8 cellular contexts compared by ENCODE assay signal in the genomic region with DNA sequence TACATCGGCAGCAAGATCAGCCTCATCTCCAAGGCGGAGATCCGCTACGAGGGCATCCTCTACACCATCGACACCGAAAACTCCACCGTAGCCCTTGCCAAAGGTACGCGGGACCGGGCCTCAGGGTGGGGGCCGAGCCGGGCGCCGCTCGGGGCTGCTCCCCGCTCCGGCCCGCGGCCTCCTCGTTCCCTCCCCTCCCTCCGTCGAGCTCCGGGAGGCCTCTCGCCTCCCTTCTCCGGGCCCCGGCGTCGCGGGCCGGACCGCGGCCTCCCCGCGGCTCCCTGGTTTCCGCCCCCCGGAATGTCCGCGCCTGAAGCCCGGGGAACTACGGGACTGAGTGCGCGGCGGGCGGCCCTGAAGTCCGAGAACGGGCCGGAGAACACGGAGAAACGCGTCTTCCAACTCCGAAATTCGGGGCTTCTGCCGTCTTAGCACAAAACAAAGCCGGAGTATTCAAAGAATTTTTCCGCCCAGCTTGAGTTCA. TPM values are rescaled to one million over a fixed set of nuclear protein-coding genes. Genes with fewer than 3 reads are reported as not detected.
DNase-seq lines count a peak whose midpoint lies in the region; ATAC-seq, FAIRE-seq and TF ChIP-seq lines count a peak whose summit lies in the region.

No MANE protein-coding gene starts in this region.

- peak overlapping the region; percentile 99 for H2BK120ac ChIP-seq in trophoblast cell (ENCODE audit: insufficient read depth, low read length, poor library complexity)

- peaks cover 19% of the 10 kb centered on the region for H3K79me1 ChIP-seq in trophoblast cell (ENCODE audit: low read length)

- peak; percentile 13 for ATAC-seq in CD4-positive, alpha-beta T cell (ENCODE audit: poor library complexity)
- ATAC-seq in GM19397 (IDR thresholded peaks at IDR 0.05; ENCODE audit: unreplicated experiment) (peak; percentile 38), HG03439 (IDR thresholded peaks at IDR 0.05; ENCODE audit: unreplicated experiment) (peak; percentile 33), gastroesophageal sphincter (peak; percentile 49)
- peak; percentile 21 to 30 for ATAC-seq in activated T-cell treated with anti-CD3 and anti-CD28 coated beads, Interleukin-2, amount 50 U/mL, for 72 hours (replicated peaks in 1 of 2)

- no peak for FAIRE-seq in frontal cortex (lab: Jason Lieb, UNC)

- H2AK5ac ChIP-seq in trophoblast cell (ENCODE audit: low read length) = peak overlapping the region; percentile 100

- H3K14ac ChIP-seq in trophoblast cell (ENCODE audit: low read length) = peak overlapping the region; percentile 100

- H3K23ac ChIP-seq in trophoblast cell (ENCODE audit: low read length) = no peak overlapping the region

- H3K4me1 Mint-ChIP-seq in CD4-positive, alpha-beta T cell (ENCODE audit: low read depth) = peaks cover 55% of the 10 kb centered on the region
- peaks cover 62% of the 10 kb centered on the region for H3K4me1 Mint-ChIP-seq in activated T-cell treated with anti-CD3 and anti-CD28 coated beads, Interleukin-2, amount 50 U/mL, for 72 hours (ENCODE audit: low read depth)

- DNase-seq in CD4-positive, alpha-beta T cell = peak in 5 of 10 experiments; percentile 7 to 46 (median 13)
- peak in 1 of 2 donors; percentile 40 for DNase-seq in activated T-cell treated with anti-CD3 and anti-CD28 coated beads, Interleukin-2, amount 50 U/mL, for 72 hours
- DNase-seq in trophoblast cell (no peak), NCI-H1436 (lab: John Stamatoyannopoulos, UW) (no peak), frontal cortex (ENCODE audit: low spot score in 2 of 2) (no peak)

- peak overlapping the region; percentile 97 for H3K27ac ChIP-seq in CD4-positive, alpha-beta T cell (ENCODE audit: low read depth, low read length)
- H3K27ac ChIP-seq in gastroesophageal sphincter = peak overlapping the region; percentile 95 to 99 (median 98)
- H3K27ac ChIP-seq in trophoblast cell (ENCODE audit: low read depth, low read length) = peak overlapping the region; percentile 99

- H4K91ac ChIP-seq in trophoblast cell (ENCODE audit: low read depth, low read length) = peak overlapping the region; percentile 100

- peak overlapping the region; percentile 99 for H3K9ac ChIP-seq in trophoblast cell (ENCODE audit: low read length)

- peak overlapping the region; percentile 81 for H2BK12ac ChIP-seq in trophoblast cell (ENCODE audit: low read length)

- peak overlapping the region; percentile 99 for H3K4me3 Mint-ChIP-seq in CD4-positive, alpha-beta T cell
- peak overlapping the region; percentile 86 to 97 for H3K4me3 Mint-ChIP-seq in activated T-cell treated with anti-CD3 and anti-CD28 coated beads, Interleukin-2, amount 50 U/mL, for 72 hours

- peak overlapping the region; percentile 100 for H3K4ac ChIP-seq in trophoblast cell (ENCODE audit: low read depth, low read length)

- H3K36me3 Mint-ChIP-seq in CD4-positive, alpha-beta T cell (ENCODE audit: low read depth) = peaks cover 35% of the 10 kb centered on the region
- peaks cover 8 to 10% of the 10 kb centered on the region in 2 donors for H3K36me3 Mint-ChIP-seq in activated T-cell treated with anti-CD3 and anti-CD28 coated beads, Interleukin-2, amount 50 U/mL, for 72 hours (ENCODE audit: insufficient read depth in 2 of 2)

- H2AFZ ChIP-seq in trophoblast cell (ENCODE audit: insufficient read depth, low read length, poor library complexity) = peak overlapping the region; percentile 94

- H4K8ac ChIP-seq in trophoblast cell (ENCODE audit: low read depth, low read length) = peak overlapping the region; percentile 99

- TF ChIP-seq POLR2A in gastroesophageal sphincter (IDR thresholded peaks at IDR 0.05) = peak in 1 of 2 donors; percentile 8

- no peaks in the 10 kb centered on the region for H3K27me3 ChIP-seq in CD4-positive, alpha-beta T cell (ENCODE audit: control insufficient read depth, insufficient read depth, low read length)
- H3K27me3 ChIP-seq in gastroesophageal sphincter = no peaks in the 10 kb centered on the region
- no peaks in the 10 kb centered on the region for H3K27me3 ChIP-seq in trophoblast cell (ENCODE audit: insufficient read depth, low read length)

- no peak for TF ChIP-seq CTCF in CD4-positive, alpha-beta T cell (IDR thresholded peaks at IDR 0.05)
- TF ChIP-seq CTCF in gastroesophageal sphincter (IDR thresholded peaks at IDR 0.05) = peak in 1 of 4 experiments; percentile 0

- no peaks in the 10 kb centered on the region for H3K27me3 Mint-ChIP-seq in CD4-positive, alpha-beta T cell
- no peaks in the 10 kb centered on the region for H3K27me3 Mint-ChIP-seq in activated T-cell treated with anti-CD3 and anti-CD28 coated beads, Interleukin-2, amount 50 U/mL, for 72 hours (ENCODE audit: low read depth)

- H3K27ac Mint-ChIP-seq in CD4-positive, alpha-beta T cell = peak overlapping the region; percentile 97
- H3K27ac Mint-ChIP-seq in activated T-cell treated with anti-CD3 and anti-CD28 coated beads, Interleukin-2, amount 50 U/mL, for 72 hours = peak overlapping the region; percentile 97

- H2BK5ac ChIP-seq in trophoblast cell (ENCODE audit: low read depth, low read length, poor library complexity) = peak overlapping the region; percentile 99

- WGBS in gastroesophageal sphincter (ENCODE audit: low coverage in 1 of 2), 2 donors = 0% methylated on average over 1 of the region's 55 CpGs
- no CpG with 5 or more reads among the region's 55 CpGs for WGBS in trophoblast cell (ENCODE audit: extremely low coverage, insufficient coverage, insufficient read length)

- H3K9me3 ChIP-seq in CD4-positive, alpha-beta T cell (ENCODE audit: control insufficient read depth, low read length) = no peaks in the 10 kb centered on the region
- H3K9me3 ChIP-seq in gastroesophageal sphincter (no peaks in the 10 kb centered on the region), trophoblast cell (ENCODE audit: insufficient read depth, low read depth, low read length) (peaks cover 2% of the 10 kb centered on the region)

- peak overlapping the region; percentile 100 for H4K12ac ChIP-seq in trophoblast cell (ENCODE audit: low read depth, low read length)

- H3K4me2 ChIP-seq in trophoblast cell (ENCODE audit: low read length) = peak overlapping the region; percentile 96

- CTCF ChIA-PET in CD4-positive, alpha-beta T cell (lab: Charles Lee) = no interaction called here

- H3K9me3 Mint-ChIP-seq in CD4-positive, alpha-beta T cell = no peaks in the 10 kb centered on the region
- H3K9me3 Mint-ChIP-seq in activated T-cell treated with anti-CD3 and anti-CD28 coated beads, Interleukin-2, amount 50 U/mL, for 72 hours = no peaks in the 10 kb centered on the region

- peak overlapping the region; percentile 81 to 94 for H3K4me3 ChIP-seq in gastroesophageal sphincter
- peak overlapping the region; percentile 100 for H3K4me3 ChIP-seq in trophoblast cell (ENCODE audit: low read depth, low read length)

- peaks cover 28% of the 10 kb centered on the region for H3K79me2 ChIP-seq in trophoblast cell (ENCODE audit: control insufficient read depth, insufficient read depth, low read length, poor library complexity)

- H3K36me3 ChIP-seq in gastroesophageal sphincter = no peaks in the 10 kb centered on the region
- peaks cover 0 to 6% of the 10 kb centered on the region in 2 experiments for H3K36me3 ChIP-seq in trophoblast cell (ENCODE audit: control insufficient read depth in 1 of 2, insufficient read depth in 2 of 2, low read length in 2 of 2)

- intact Hi-C loops in CD4-positive, alpha-beta T cell (cut with DNase I, micrococcal nuclease) = loop anchor here (2.0 to 5.0 kb wide), 4 partner anchors 46 to 505 kb away; partner anchors contain the start of genes SCGB2B2 (in 1 of the 2) and ZNF302 (in 1 of the 2)

- POLR2A ChIA-PET in CD4-positive, alpha-beta T cell (lab: Charles Lee) = interaction anchor here (0.6 to 2.7 kb wide), 19 partner anchors 15 to 505 kb away, joined by 3 to 19 read pairs (median 6); partner anchors contain the start of genes UBA2 and ZNF302

- H3K18ac ChIP-seq in trophoblast cell (ENCODE audit: low read length) = peak overlapping the region; percentile 100

- TF ChIP-seq EP300 in gastroesophageal sphincter (IDR thresholded peaks at IDR 0.05) = no peak

- H3K4me1 ChIP-seq in gastroesophageal sphincter = peaks cover 6 to 57% (median 24%) of the 10 kb centered on the region in 3 donors
- H3K4me1 ChIP-seq in trophoblast cell (ENCODE audit: control insufficient read depth in 1 of 2, insufficient read depth in 2 of 2, low read length in 2 of 2) = peaks cover 4 to 12% of the 10 kb centered on the region in 2 experiments

RNA-seq across cellular contexts. Expression of gene LSM14A, which starts 0.4 kb away (rescaled TPM):
- total RNA-seq in CD4-positive, alpha-beta T cell = 100 to 1,000 TPM; 210 to 217 TPM
- total RNA-seq in activated T-cell treated with anti-CD3 and anti-CD28 coated beads, Interleukin-2, amount 50 U/mL, for 72 hours = 100 to 1,000 TPM; 112 to 130 TPM
- 100 to 1,000 TPM; 106 to 141 (median 128) TPM for total RNA-seq in gastroesophageal sphincter
- 122 and 128 TPM in 2 replicates for polyA plus RNA-seq in trophoblast cell (2013)
- 68.1 TPM for total RNA-seq in frontal cortex
